ENCODE assay signal across 24 cellular contexts in the genomic region with DNA sequence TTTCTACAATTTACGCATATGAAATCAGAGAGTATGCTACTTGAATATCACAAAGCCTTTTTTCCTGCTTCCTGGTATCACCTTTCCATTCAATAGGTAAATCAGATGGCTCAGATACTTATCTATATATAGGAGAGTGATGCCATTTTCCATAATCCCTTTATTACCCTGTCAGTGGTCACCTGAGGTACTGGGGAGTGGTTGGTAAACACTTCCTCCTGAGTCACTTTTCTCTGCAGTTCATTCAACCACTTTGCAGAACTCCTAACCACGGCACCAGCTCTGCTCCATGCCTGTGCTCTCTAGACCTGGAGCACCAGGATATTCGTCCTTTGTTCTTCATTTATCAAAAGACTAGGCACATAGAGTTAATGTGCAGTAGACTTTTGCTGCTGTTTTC.
DNase-seq lines count a peak whose midpoint lies in the region; TF ChIP-seq lines count a peak whose summit lies in the region.
"Had no signal": no experiment of that assay in that cellular context is flagged by ENCODE, and none has a peak within 500 bp of the region (broad histone marks: within the 10 kb centered on the region; RNA-seq: fewer than 3 reads in every experiment).

No MANE protein-coding gene starts in this region.

- no peak overlapping the region for H3K4me3 ChIP-seq in NB4 (ENCODE audit: low read depth, low read length)
- no peak overlapping the region for H3K4me3 ChIP-seq in effector memory CD4-positive, alpha-beta T cell (ENCODE audit: insufficient read depth, low read depth, low read length, poor library complexity, severe bottlenecking)
- H3K4me3 ChIP-seq: dorsolateral prefrontal cortex, gastrocnemius medialis, MG63, upper lobe of left lung had no signal

- no peaks in the 10 kb centered on the region for H3K36me3 Mint-ChIP-seq in activated naive CD8-positive, alpha-beta T cell treated with anti-CD3 and anti-CD28 coated beads for 36 hours
- H3K36me3 Mint-ChIP-seq: CD8-positive, alpha-beta memory T cell; T-cell had no signal

- H3K27me3 ChIP-seq in effector memory CD4-positive, alpha-beta T cell (replicated peaks; ENCODE audit: control insufficient read depth, insufficient read depth, low read length, poor library complexity, severe bottlenecking) = no peaks in the 10 kb centered on the region
- H3K27me3 ChIP-seq: gastrocnemius medialis, MG63, upper lobe of left lung had no signal

- no peaks in the 10 kb centered on the region for H3K4me1 ChIP-seq in effector memory CD4-positive, alpha-beta T cell (ENCODE audit: control insufficient read depth, insufficient read depth, low read length, poor library complexity, severe bottlenecking)
- H3K4me1 ChIP-seq: gastrocnemius medialis, parathyroid adenoma, upper lobe of left lung had no signal

- no peak for TF ChIP-seq POLR2A in NB4 (IDR thresholded peaks at IDR 0.05; ENCODE audit: extremely low read depth, insufficient read length)

- H3K27ac ChIP-seq in epithelial cell of prostate = no peak overlapping the region
- no peak overlapping the region for H3K27ac ChIP-seq in effector memory CD4-positive, alpha-beta T cell (ENCODE audit: insufficient read depth, low read length, poor library complexity, severe bottlenecking)
- H3K27ac ChIP-seq: dorsolateral prefrontal cortex, gastrocnemius medialis, parathyroid adenoma, upper lobe of left lung had no signal

- H3K36me3 ChIP-seq in effector memory CD4-positive, alpha-beta T cell (ENCODE audit: control insufficient read depth, insufficient read depth, low read length) = no peaks in the 10 kb centered on the region
- H3K36me3 ChIP-seq: gastrocnemius medialis, MG63, upper lobe of left lung had no signal

- H3K27ac Mint-ChIP-seq in activated naive CD8-positive, alpha-beta T cell treated with anti-CD3 and anti-CD28 coated beads for 36 hours = no peak overlapping the region
- H3K27ac Mint-ChIP-seq: activated CD4-positive, alpha-beta T cell treated with anti-CD3 and anti-CD28 coated beads, Interleukin-2, amount 10 ng/mL, durations not matched to agents 7 days and 5 days; CD8-positive, alpha-beta memory T cell; naive thymus-derived CD4-positive, alpha-beta T cell; T-cell had no signal

- TF ChIP-seq CTCF in NB4 (IDR thresholded peaks at IDR 0.05; ENCODE audit: low read depth, low read length) = no peak

- peaks cover 2% of the 10 kb centered on the region for H3K9me3 Mint-ChIP-seq in activated naive CD8-positive, alpha-beta T cell treated with anti-CD3 and anti-CD28 coated beads for 36 hours
- H3K9me3 Mint-ChIP-seq: activated CD4-positive, alpha-beta T cell treated with anti-CD3 and anti-CD28 coated beads, Interleukin-2, amount 10 ng/mL, durations not matched to agents 7 days and 5 days had no signal

- no peaks in the 10 kb centered on the region for H3K9me3 ChIP-seq in effector memory CD4-positive, alpha-beta T cell (ENCODE audit: control insufficient read depth, low read length)
- H3K9me3 ChIP-seq: gastrocnemius medialis, MG63, upper lobe of left lung had no signal

- intact Hi-C loops in posterior vena cava (cut with DNase I) = no loop called here

- no peak overlapping the region for H3K4me3 Mint-ChIP-seq in activated naive CD8-positive, alpha-beta T cell treated with anti-CD3 and anti-CD28 coated beads for 36 hours
- H3K4me3 Mint-ChIP-seq: activated CD4-positive, alpha-beta T cell treated with anti-CD3 and anti-CD28 coated beads, Interleukin-2, amount 10 ng/mL, durations not matched to agents 7 days and 5 days; CD8-positive, alpha-beta memory T cell; naive thymus-derived CD4-positive, alpha-beta T cell; T-cell had no signal

- no peaks in the 10 kb centered on the region for H3K4me1 Mint-ChIP-seq in activated naive CD8-positive, alpha-beta T cell treated with anti-CD3 and anti-CD28 coated beads for 36 hours
- H3K4me1 Mint-ChIP-seq: activated CD4-positive, alpha-beta T cell treated with anti-CD3 and anti-CD28 coated beads, Interleukin-2, amount 10 ng/mL, durations not matched to agents 7 days and 5 days; CD8-positive, alpha-beta memory T cell; naive thymus-derived CD4-positive, alpha-beta T cell; T-cell had no signal

- peak; percentile 87 for DNase-seq in DMS53 (lab: John Stamatoyannopoulos, UW)
- DNase-seq in NB4 (ENCODE audit: low read depth) = peak; percentile 31
- peak; percentile 2 for DNase-seq in NOMO-1 treated with dmso at 0.1 percent for 144 hours (lab: John Stamatoyannopoulos, UW; ENCODE audit: unreplicated experiment)
- peak; percentile 10 for DNase-seq in epithelial cell of prostate (ENCODE audit: low read depth, low spot score)
- DNase-seq in posterior vena cava (ENCODE audit: low spot score) = no peak
- DNase-seq in activated naive CD8-positive, alpha-beta T cell treated with anti-CD3 and anti-CD28 coated beads for 36 hours = no peak
- DNase-seq in NCI-H2171 (lab: John Stamatoyannopoulos, UW) = no peak
- DNase-seq in effector memory CD4-positive, alpha-beta T cell = no peak
- DNase-seq: activated CD4-positive, alpha-beta T cell treated with anti-CD3 and anti-CD28 coated beads, Interleukin-2, amount 10 ng/mL, durations not matched to agents 7 days and 5 days; activated CD8-positive, alpha-beta memory T cell treated with anti-CD3 and anti-CD28 coated beads, Interleukin-2, amount 50 U/mL, for 48 hours; activated effector memory CD4-positive, alpha-beta T cell treated with anti-CD3 and anti-CD28 coated beads, Interleukin-2, amount 50 U/mL, for 16 hours; CD8-positive, alpha-beta memory T cell; dorsolateral prefrontal cortex; gastrocnemius medialis; mesenchymal stem cell; MG63; naive thymus-derived CD4-positive, alpha-beta T cell; NCI-H2029 treated with DMSO at 0.1 percent for 48 hours; RPMI8226; stimulated activated CD4-positive, alpha-beta T cell treated with anti-CD3 and anti-CD28 coated beads, Interleukin-1b, Interleukin-23, amount 100 ng/mL, for 48 hours; stimulated activated naive CD8-positive, alpha-beta T cell treated with anti-CD3 and anti-CD28 coated beads, Interleukin-15, Interleukin-2, amounts not matched to agents 100 U/mL and 50 U/mL, for 24 hours; T-cell; upper lobe of left lung had no signal

- no peaks in the 10 kb centered on the region for H3K27me3 Mint-ChIP-seq in activated naive CD8-positive, alpha-beta T cell treated with anti-CD3 and anti-CD28 coated beads for 36 hours
- H3K27me3 Mint-ChIP-seq: activated CD4-positive, alpha-beta T cell treated with anti-CD3 and anti-CD28 coated beads, Interleukin-2, amount 10 ng/mL, durations not matched to agents 7 days and 5 days; CD8-positive, alpha-beta memory T cell; naive thymus-derived CD4-positive, alpha-beta T cell; T-cell had no signal

Comparison
In these comparisons a context has a peak if more than half of its experiments do, and no peak if none do; other contexts are left out.
1. DNase-seq: peak in DMS53 (single experiment), NB4 (single experiment), NOMO-1 treated with dmso at 0.1 percent for 144 hours (single experiment) and epithelial cell of prostate (single experiment); none in posterior vena cava (single experiment), activated naive CD8-positive, alpha-beta T cell treated with anti-CD3 and anti-CD28 coated beads for 36 hours (single experiment), NCI-H2171 (single experiment) and effector memory CD4-positive, alpha-beta T cell (0 of 3).